1 cellular context compared by ENCODE assay signal in the genomic region with DNA sequence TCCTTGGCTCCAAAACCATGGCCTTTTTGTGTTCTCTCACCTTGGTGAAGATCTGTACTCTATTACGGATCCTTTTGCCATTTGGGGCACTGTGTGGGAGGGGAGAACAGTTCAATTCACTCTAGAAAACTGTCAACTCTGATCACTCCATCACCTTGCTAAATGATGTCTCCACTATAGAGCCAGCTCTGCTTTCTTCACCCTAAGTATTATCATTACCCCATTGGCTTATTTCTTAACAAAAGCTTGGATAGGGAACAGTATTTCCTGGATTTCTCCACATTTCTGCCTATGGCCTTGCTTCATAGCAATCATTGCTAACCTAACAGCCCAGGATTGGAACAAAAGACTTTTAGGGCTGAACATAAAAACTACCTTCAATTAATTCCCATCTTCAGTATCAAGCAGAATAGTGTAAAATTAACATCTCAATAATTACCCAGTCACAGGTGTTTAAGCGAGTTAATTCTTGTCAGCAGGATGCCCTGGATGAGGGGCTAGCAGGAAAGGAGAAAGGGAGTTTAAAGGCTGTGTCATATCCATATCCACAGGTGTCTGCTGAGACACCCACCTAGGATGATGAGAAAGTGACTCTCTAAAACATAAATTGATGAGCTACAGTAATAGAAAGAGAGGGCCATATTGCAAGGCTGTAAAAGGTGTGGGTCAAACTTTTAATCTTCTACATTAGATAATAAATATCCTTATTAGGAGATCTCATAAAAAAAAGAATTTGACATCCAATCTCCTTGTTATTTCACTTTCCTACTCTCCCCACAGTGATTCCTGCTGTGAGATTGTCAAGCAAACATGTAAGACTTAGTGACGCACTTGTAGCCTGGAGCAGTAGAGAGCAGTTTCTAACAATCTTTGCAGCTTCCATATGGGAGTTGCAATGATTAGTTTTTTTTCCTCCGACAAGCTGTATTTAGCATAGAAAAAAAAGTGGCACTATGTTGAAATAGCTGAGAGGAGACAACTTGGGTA.
TF ChIP-seq lines count a peak whose summit lies in the region.

No MANE protein-coding gene starts in this region.

TF ChIP-seq in GM23338, 12 proteins besides CTCF, POLR2A, EP300 and RAD21 (continued from another document):
- TF ChIP-seq, protein P1, sequence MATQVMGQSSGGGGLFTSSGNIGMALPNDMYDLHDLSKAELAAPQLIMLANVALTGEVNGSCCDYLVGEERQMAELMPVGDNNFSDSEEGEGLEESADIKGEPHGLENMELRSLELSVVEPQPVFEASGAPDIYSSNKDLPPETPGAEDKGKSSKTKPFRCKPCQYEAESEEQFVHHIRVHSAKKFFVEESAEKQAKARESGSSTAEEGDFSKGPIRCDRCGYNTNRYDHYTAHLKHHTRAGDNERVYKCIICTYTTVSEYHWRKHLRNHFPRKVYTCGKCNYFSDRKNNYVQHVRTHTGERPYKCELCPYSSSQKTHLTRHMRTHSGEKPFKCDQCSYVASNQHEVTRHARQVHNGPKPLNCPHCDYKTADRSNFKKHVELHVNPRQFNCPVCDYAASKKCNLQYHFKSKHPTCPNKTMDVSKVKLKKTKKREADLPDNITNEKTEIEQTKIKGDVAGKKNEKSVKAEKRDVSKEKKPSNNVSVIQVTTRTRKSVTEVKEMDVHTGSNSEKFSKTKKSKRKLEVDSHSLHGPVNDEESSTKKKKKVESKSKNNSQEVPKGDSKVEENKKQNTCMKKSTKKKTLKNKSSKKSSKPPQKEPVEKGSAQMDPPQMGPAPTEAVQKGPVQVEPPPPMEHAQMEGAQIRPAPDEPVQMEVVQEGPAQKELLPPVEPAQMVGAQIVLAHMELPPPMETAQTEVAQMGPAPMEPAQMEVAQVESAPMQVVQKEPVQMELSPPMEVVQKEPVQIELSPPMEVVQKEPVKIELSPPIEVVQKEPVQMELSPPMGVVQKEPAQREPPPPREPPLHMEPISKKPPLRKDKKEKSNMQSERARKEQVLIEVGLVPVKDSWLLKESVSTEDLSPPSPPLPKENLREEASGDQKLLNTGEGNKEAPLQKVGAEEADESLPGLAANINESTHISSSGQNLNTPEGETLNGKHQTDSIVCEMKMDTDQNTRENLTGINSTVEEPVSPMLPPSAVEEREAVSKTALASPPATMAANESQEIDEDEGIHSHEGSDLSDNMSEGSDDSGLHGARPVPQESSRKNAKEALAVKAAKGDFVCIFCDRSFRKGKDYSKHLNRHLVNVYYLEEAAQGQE (IDR thresholded peaks at IDR 0.05; ENCODE audit: unreplicated experiment) = no peak
- TF ChIP-seq, protein P2, sequence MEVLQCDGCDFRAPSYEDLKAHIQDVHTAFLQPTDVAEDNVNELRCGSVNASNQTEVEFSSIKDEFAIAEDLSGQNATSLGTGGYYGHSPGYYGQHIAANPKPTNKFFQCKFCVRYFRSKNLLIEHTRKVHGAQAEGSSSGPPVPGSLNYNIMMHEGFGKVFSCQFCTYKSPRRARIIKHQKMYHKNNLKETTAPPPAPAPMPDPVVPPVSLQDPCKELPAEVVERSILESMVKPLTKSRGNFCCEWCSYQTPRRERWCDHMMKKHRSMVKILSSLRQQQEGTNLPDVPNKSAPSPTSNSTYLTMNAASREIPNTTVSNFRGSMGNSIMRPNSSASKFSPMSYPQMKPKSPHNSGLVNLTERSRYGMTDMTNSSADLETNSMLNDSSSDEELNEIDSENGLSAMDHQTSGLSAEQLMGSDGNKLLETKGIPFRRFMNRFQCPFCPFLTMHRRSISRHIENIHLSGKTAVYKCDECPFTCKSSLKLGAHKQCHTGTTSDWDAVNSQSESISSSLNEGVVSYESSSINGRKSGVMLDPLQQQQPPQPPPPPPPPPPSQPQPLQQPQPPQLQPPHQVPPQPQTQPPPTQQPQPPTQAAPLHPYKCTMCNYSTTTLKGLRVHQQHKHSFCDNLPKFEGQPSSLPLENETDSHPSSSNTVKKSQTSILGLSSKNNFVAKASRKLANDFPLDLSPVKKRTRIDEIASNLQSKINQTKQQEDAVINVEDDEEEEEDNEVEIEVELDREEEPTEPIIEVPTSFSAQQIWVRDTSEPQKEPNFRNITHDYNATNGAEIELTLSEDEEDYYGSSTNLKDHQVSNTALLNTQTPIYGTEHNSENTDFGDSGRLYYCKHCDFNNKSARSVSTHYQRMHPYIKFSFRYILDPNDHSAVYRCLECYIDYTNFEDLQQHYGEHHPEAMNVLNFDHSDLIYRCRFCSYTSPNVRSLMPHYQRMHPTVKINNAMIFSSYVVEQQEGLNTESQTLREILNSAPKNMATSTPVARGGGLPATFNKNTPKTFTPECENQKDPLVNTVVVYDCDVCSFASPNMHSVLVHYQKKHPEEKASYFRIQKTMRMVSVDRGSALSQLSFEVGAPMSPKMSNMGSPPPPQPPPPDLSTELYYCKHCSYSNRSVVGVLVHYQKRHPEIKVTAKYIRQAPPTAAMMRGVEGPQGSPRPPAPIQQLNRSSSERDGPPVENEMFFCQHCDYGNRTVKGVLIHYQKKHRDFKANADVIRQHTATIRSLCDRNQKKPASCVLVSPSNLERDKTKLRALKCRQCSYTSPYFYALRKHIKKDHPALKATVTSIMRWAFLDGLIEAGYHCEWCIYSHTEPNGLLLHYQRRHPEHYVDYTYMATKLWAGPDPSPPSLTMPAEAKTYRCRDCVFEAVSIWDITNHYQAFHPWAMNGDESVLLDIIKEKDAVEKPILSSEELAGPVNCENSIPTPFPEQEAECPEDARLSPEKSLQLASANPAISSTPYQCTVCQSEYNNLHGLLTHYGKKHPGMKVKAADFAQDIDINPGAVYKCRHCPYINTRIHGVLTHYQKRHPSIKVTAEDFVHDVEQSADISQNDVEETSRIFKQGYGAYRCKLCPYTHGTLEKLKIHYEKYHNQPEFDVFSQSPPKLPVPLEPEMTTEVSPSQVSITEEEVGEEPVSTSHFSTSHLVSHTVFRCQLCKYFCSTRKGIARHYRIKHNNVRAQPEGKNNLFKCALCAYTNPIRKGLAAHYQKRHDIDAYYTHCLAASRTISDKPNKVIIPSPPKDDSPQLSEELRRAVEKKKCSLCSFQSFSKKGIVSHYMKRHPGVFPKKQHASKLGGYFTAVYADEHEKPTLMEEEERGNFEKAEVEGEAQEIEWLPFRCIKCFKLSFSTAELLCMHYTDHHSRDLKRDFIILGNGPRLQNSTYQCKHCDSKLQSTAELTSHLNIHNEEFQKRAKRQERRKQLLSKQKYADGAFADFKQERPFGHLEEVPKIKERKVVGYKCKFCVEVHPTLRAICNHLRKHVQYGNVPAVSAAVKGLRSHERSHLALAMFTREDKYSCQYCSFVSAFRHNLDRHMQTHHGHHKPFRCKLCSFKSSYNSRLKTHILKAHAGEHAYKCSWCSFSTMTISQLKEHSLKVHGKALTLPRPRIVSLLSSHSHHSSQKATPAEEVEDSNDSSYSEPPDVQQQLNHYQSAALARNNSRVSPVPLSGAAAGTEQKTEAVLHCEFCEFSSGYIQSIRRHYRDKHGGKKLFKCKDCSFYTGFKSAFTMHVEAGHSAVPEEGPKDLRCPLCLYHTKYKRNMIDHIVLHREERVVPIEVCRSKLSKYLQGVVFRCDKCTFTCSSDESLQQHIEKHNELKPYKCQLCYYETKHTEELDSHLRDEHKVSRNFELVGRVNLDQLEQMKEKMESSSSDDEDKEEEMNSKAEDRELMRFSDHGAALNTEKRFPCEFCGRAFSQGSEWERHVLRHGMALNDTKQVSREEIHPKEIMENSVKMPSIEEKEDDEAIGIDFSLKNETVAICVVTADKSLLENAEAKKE (CRISPR knock-in tag; IDR thresholded peaks at IDR 0.05) = no peak
- TF ChIP-seq, protein P3, sequence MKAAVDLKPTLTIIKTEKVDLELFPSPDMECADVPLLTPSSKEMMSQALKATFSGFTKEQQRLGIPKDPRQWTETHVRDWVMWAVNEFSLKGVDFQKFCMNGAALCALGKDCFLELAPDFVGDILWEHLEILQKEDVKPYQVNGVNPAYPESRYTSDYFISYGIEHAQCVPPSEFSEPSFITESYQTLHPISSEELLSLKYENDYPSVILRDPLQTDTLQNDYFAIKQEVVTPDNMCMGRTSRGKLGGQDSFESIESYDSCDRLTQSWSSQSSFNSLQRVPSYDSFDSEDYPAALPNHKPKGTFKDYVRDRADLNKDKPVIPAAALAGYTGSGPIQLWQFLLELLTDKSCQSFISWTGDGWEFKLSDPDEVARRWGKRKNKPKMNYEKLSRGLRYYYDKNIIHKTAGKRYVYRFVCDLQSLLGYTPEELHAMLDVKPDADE (IDR thresholded peaks at IDR 0.05) = no peak
- peak; percentile 59 for TF ChIP-seq POLR2AphosphoS5 (IDR thresholded peaks at IDR 0.05; ENCODE audit: low read depth)
